In genomic region chr14:24052656-24053547, GRCh38 we compare ENCODE assay signal across 1 cellular context.
TF ChIP-seq lines count a peak whose summit lies in the region.

No MANE protein-coding gene starts in this region.

TF ChIP-seq in HepG2, 621 proteins besides CTCF, POLR2A, EP300 and RAD21 (continued from another document and continues in another):
- TF ChIP-seq REST (IDR thresholded peaks at IDR 0.05; ENCODE audit: borderline replicate concordance in 1 of 2, low read depth in 1 of 2, low read length in 2 of 2): no peak
- TF ChIP-seq FOXP1 (IDR thresholded peaks at IDR 0.05): no peak
- TF ChIP-seq FOXP1 (CRISPR knock-in tag; IDR thresholded peaks at IDR 0.05): no peak
- TF ChIP-seq ATF1 (CRISPR knock-in tag; IDR thresholded peaks at IDR 0.05): no peak
- TF ChIP-seq ZNF20 (CRISPR knock-in tag; IDR thresholded peaks at IDR 0.05): no peak
- TF ChIP-seq ZBTB46 (CRISPR knock-in tag; IDR thresholded peaks at IDR 0.05; ENCODE audit: borderline replicate concordance): no peak
- TF ChIP-seq ZNF510 (CRISPR knock-in tag; IDR thresholded peaks at IDR 0.05; ENCODE audit: low read depth): no peak
- TF ChIP-seq ZNF720 (CRISPR knock-in tag; IDR thresholded peaks at IDR 0.05): no peak
- no peak for TF ChIP-seq ZFAT (CRISPR knock-in tag; conservative IDR thresholded peaks at IDR 0.05)
- no peak for TF ChIP-seq YEATS2 (CRISPR knock-in tag; IDR thresholded peaks at IDR 0.05; ENCODE audit: borderline replicate concordance)
- no peak for TF ChIP-seq ZFP1 (CRISPR knock-in tag; IDR thresholded peaks at IDR 0.05)
- TF ChIP-seq PAX8 (CRISPR knock-in tag; IDR thresholded peaks at IDR 0.05; ENCODE audit: borderline replicate concordance): no peak
- no peak for TF ChIP-seq MTF1 (CRISPR knock-in tag; IDR thresholded peaks at IDR 0.05)
- TF ChIP-seq STAG1 (CRISPR knock-in tag; IDR thresholded peaks at IDR 0.05): no peak
- TF ChIP-seq ZNF574 (CRISPR knock-in tag; IDR thresholded peaks at IDR 0.05): no peak
- no peak for TF ChIP-seq ZNF432 (CRISPR knock-in tag; IDR thresholded peaks at IDR 0.05; ENCODE audit: borderline replicate concordance)
- no peak for TF ChIP-seq PHF20 (CRISPR knock-in tag; IDR thresholded peaks at IDR 0.05)
- no peak for TF ChIP-seq ZNF800 (CRISPR knock-in tag; IDR thresholded peaks at IDR 0.05)
- no peak for TF ChIP-seq DNMT1 (CRISPR knock-in tag; IDR thresholded peaks at IDR 0.05)
- 0 out of 4 replicates have a peak, but pooled peaks of 1 of the 2 experiments have one; percentile 40 for TF ChIP-seq HMGXB4 (CRISPR knock-in tag; IDR thresholded peaks at IDR 0.05; ENCODE audit: borderline replicate concordance in 1 of 2, low read depth in 1 of 2)
- TF ChIP-seq ZNF329 (CRISPR knock-in tag; IDR thresholded peaks at IDR 0.05; ENCODE audit: low read depth): 0 out of 2 replicates have a peak, but pooled peaks have one; percentile 6
- TF ChIP-seq SKI (IDR thresholded peaks at IDR 0.05; ENCODE audit: partially characterized antibody): no peak
- no peak for TF ChIP-seq TOE1 (CRISPR knock-in tag; IDR thresholded peaks at IDR 0.05)
- TF ChIP-seq NCOR1 (IDR thresholded peaks at IDR 0.05; ENCODE audit: borderline replicate concordance, low read length): no peak
- TF ChIP-seq PHF8 (CRISPR knock-in tag; IDR thresholded peaks at IDR 0.05): no peak
- TF ChIP-seq DDIT3 (CRISPR knock-in tag; IDR thresholded peaks at IDR 0.05): no peak
- no peak for TF ChIP-seq FOSL1 (CRISPR knock-in tag; IDR thresholded peaks at IDR 0.05; ENCODE audit: borderline replicate concordance)
- TF ChIP-seq SMAD1 (CRISPR knock-in tag; IDR thresholded peaks at IDR 0.05; ENCODE audit: borderline replicate concordance, low read depth): no peak
- TF ChIP-seq ZNF839 (CRISPR knock-in tag; IDR thresholded peaks at IDR 0.05; ENCODE audit: borderline replicate concordance): no peak
- no peak for TF ChIP-seq ZNF362 (CRISPR knock-in tag; IDR thresholded peaks at IDR 0.05; ENCODE audit: borderline replicate concordance)
- no peak; the same call in 1 of the 2 replicates for TF ChIP-seq ZNF83 (CRISPR knock-in tag; IDR thresholded peaks at IDR 0.05; ENCODE audit: borderline replicate concordance)
- no peak for TF ChIP-seq PITX1 (CRISPR knock-in tag; IDR thresholded peaks at IDR 0.05)
- TF ChIP-seq CREBL2 (CRISPR knock-in tag; IDR thresholded peaks at IDR 0.05; ENCODE audit: borderline replicate concordance): no peak; the same call in 1 of the 2 replicates
- no peak for TF ChIP-seq NFATC3 (CRISPR knock-in tag; IDR thresholded peaks at IDR 0.05)
- TF ChIP-seq E2F5 (CRISPR knock-in tag; conservative IDR thresholded peaks at IDR 0.05): no peak
- no peak for TF ChIP-seq SAP130 (CRISPR knock-in tag; IDR thresholded peaks at IDR 0.05; ENCODE audit: low read depth)
- TF ChIP-seq ZNF317 (CRISPR knock-in tag; IDR thresholded peaks at IDR 0.05): no peak
- TF ChIP-seq ZNF570 (CRISPR knock-in tag; IDR thresholded peaks at IDR 0.05; ENCODE audit: borderline replicate concordance): 0 out of 2 replicates have a peak, but pooled peaks have one; percentile 21
- 0 out of 2 replicates have a peak, but pooled peaks have one; percentile 36 for TF ChIP-seq BATF2 (CRISPR knock-in tag; IDR thresholded peaks at IDR 0.05)
- TF ChIP-seq KAT8 (CRISPR knock-in tag; IDR thresholded peaks at IDR 0.05): no peak
- TF ChIP-seq IRF2 (CRISPR knock-in tag; IDR thresholded peaks at IDR 0.05): no peak
- TF ChIP-seq ARNT (IDR thresholded peaks at IDR 0.05): no peak
- TF ChIP-seq ZNF770 (CRISPR knock-in tag; IDR thresholded peaks at IDR 0.05): no peak
- TF ChIP-seq ZNF777 (CRISPR knock-in tag; IDR thresholded peaks at IDR 0.05): no peak
- TF ChIP-seq NFYC (CRISPR knock-in tag; IDR thresholded peaks at IDR 0.05): no peak
- TF ChIP-seq HNRNPL (IDR thresholded peaks at IDR 0.05; ENCODE audit: low read depth, low read length): peak; percentile 86
- peak; percentile 11; the same call in 1 of the 2 replicates for TF ChIP-seq TBX2 (CRISPR knock-in tag; IDR thresholded peaks at IDR 0.05; ENCODE audit: borderline replicate concordance)
- no peak for TF ChIP-seq MNT (IDR thresholded peaks at IDR 0.05)
